ENCODE assay signal across 10 cellular contexts in the genomic region with DNA sequence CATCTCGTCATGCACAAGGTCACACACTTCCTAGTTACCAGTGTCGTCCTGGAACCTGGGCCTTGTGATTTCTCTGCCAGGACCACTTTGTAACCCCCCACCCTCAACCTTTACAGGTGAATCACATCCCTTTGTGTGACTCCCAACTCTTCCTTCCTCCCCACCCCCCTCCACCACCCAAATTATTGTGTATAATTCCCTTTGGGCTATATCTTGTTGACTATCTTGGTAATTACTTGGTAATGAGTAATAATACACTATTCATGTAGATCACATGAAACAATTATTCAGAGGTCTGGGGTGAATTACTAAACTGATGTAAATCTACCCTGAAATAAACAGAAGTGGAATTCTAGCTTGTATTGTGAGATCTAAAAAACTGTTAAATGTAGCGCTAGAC. TPM values are rescaled to one million over a fixed set of nuclear protein-coding genes. Genes with fewer than 3 reads are reported as not detected.
A peak's percentile ranks its signal among the peaks of the same experiment; 100 is the strongest.
DNase-seq lines count a peak whose midpoint lies in the region; FAIRE-seq and TF ChIP-seq lines count a peak whose summit lies in the region.
"Had no signal": no experiment of that assay in that cellular context is flagged by ENCODE, and none has a peak within 500 bp of the region (broad histone marks: within the 10 kb centered on the region; RNA-seq: fewer than 3 reads in every experiment).

No MANE protein-coding gene starts in this region.

- H3K9me3 Mint-ChIP-seq in T-helper 1 cell treated with Interleukin-12 subunit alpha and Interleukin-12 subunit beta and Interleukin-4 antibody, amounts not matched to agents 30 μg/mL and 1 μg/mL, for 36 hours = no peaks in the 10 kb centered on the region
- H3K9me3 Mint-ChIP-seq in activated T-helper 2 cell treated with anti-CD3 and anti-CD28 coated beads, Interferon-gamma antibody, Interleukin-2, Interleukin-4, amounts not matched to agents 10 μg/mL and 5 μg/mL and 100 μg/mL, durations not matched to agents 14 hours and 24 hours and 36 hours = no peaks in the 10 kb centered on the region

- H3K4me2 ChIP-seq in smooth muscle cell = peak overlapping the region; percentile 92

- H2AFZ ChIP-seq in smooth muscle cell (ENCODE audit: low read depth) = no peak overlapping the region

- WGBS in iPS DF 6.9 (ENCODE audit: insufficient coverage, insufficient read length) = no CpG with 5 or more reads among the region's 3 CpGs
- WGBS in smooth muscle cell (ENCODE audit: low lambda C conversion rate) = 47% methylated on average over 3 of the region's 3 CpGs

- peak overlapping the region; percentile 66 for H3K9ac ChIP-seq in smooth muscle cell (ENCODE audit: low read depth)

- H3K27me3 ChIP-seq in iPS DF 6.9 (ENCODE audit: control insufficient read depth, insufficient read depth, low read length) = no peaks in the 10 kb centered on the region; the same call in 1 of the 2 replicates
- H3K27me3 ChIP-seq in smooth muscle cell (ENCODE audit: low read depth) = no peaks in the 10 kb centered on the region

- intact Hi-C loops in activated T-helper 2 cell treated with anti-CD3 and anti-CD28 coated beads, Interferon-gamma antibody, Interleukin-2, Interleukin-4, amounts not matched to agents 10 μg/mL and 5 μg/mL and 100 μg/mL, durations not matched to agents 14 hours and 24 hours and 36 hours (cut with micrococcal nuclease) = no loop called here

- peaks cover 33% of the 10 kb centered on the region for H3K79me2 ChIP-seq in smooth muscle cell (ENCODE audit: low read depth)

- H3K4me3 ChIP-seq in iPS DF 6.9 (ENCODE audit: low read length) (peak overlapping the region; percentile 36; the same call in 1 of the 2 replicates), smooth muscle cell (peak overlapping the region; percentile 91)

- no peaks in the 10 kb centered on the region for H3K36me3 ChIP-seq in iPS DF 6.9 (ENCODE audit: control insufficient read depth, insufficient read depth, low read length)
- H3K36me3 ChIP-seq in smooth muscle cell (ENCODE audit: low read depth) = no peaks in the 10 kb centered on the region

- TF ChIP-seq CTCF in smooth muscle cell (IDR thresholded peaks at IDR 0.05; ENCODE audit: borderline replicate concordance, insufficient read depth, poor library complexity, severe bottlenecking) = no peak

- no peaks in the 10 kb centered on the region for H3K4me1 Mint-ChIP-seq in T-helper 1 cell treated with Interleukin-12 subunit alpha and Interleukin-12 subunit beta and Interleukin-4 antibody, amounts not matched to agents 30 μg/mL and 1 μg/mL, for 36 hours (ENCODE audit: low read depth)
- H3K4me1 Mint-ChIP-seq in activated T-helper 2 cell treated with anti-CD3 and anti-CD28 coated beads, Interferon-gamma antibody, Interleukin-2, Interleukin-4, amounts not matched to agents 10 μg/mL and 5 μg/mL and 100 μg/mL, durations not matched to agents 14 hours and 24 hours and 36 hours (ENCODE audit: low read depth) = peaks cover 31% of the 10 kb centered on the region

- peaks cover 27% of the 10 kb centered on the region for H4K20me1 ChIP-seq in smooth muscle cell (ENCODE audit: low read depth)

- peaks cover 65% of the 10 kb centered on the region for H3K27me3 Mint-ChIP-seq in T-helper 1 cell treated with Interleukin-12 subunit alpha and Interleukin-12 subunit beta and Interleukin-4 antibody, amounts not matched to agents 30 μg/mL and 1 μg/mL, for 36 hours (ENCODE audit: low read depth)
- peaks cover 51% of the 10 kb centered on the region for H3K27me3 Mint-ChIP-seq in activated T-helper 2 cell treated with anti-CD3 and anti-CD28 coated beads, Interferon-gamma antibody, Interleukin-2, Interleukin-4, amounts not matched to agents 10 μg/mL and 5 μg/mL and 100 μg/mL, durations not matched to agents 14 hours and 24 hours and 36 hours (ENCODE audit: low read depth)

- no peaks in the 10 kb centered on the region for H3K4me1 ChIP-seq in iPS DF 6.9 (ENCODE audit: control insufficient read depth, insufficient read depth, low read length)
- H3K4me1 ChIP-seq in smooth muscle cell (ENCODE audit: low read depth) = peaks cover 4% of the 10 kb centered on the region

- H3K36me3 Mint-ChIP-seq in T-helper 1 cell treated with Interleukin-12 subunit alpha and Interleukin-12 subunit beta and Interleukin-4 antibody, amounts not matched to agents 30 μg/mL and 1 μg/mL, for 36 hours (ENCODE audit: low read depth) = no peaks in the 10 kb centered on the region
- peaks cover 31% of the 10 kb centered on the region for H3K36me3 Mint-ChIP-seq in activated T-helper 2 cell treated with anti-CD3 and anti-CD28 coated beads, Interferon-gamma antibody, Interleukin-2, Interleukin-4, amounts not matched to agents 10 μg/mL and 5 μg/mL and 100 μg/mL, durations not matched to agents 14 hours and 24 hours and 36 hours (ENCODE audit: low read depth)

- H3K27ac Mint-ChIP-seq in T-helper 1 cell treated with Interleukin-12 subunit alpha and Interleukin-12 subunit beta and Interleukin-4 antibody, amounts not matched to agents 30 μg/mL and 1 μg/mL, for 36 hours = no peak overlapping the region
- H3K27ac Mint-ChIP-seq in activated T-helper 2 cell treated with anti-CD3 and anti-CD28 coated beads, Interferon-gamma antibody, Interleukin-2, Interleukin-4, amounts not matched to agents 10 μg/mL and 5 μg/mL and 100 μg/mL, durations not matched to agents 14 hours and 24 hours and 36 hours = no peak overlapping the region

- no peak for FAIRE-seq in HTR-8/SVneo (lab: Jason Lieb, UNC)

- DNase-seq in T-helper 1 cell (no peak), iPS DF 6.9 (ENCODE audit: low read depth, low spot score) (no peak), smooth muscle cell (lab: John Stamatoyannopoulos, UW; ENCODE audit: unreplicated experiment) (no peak), NCI-H2171 treated with DMSO at 0.1 percent for 48 hours (lab: John Stamatoyannopoulos, UW) (no peak), HTR-8/SVneo (ENCODE audit: insufficient read length, low spot score) (no peak)
- no peak for DNase-seq in activated T-helper 2 cell treated with anti-CD3 and anti-CD28 coated beads, Interferon-gamma antibody, Interleukin-2, Interleukin-4, amounts not matched to agents 10 μg/mL and 5 μg/mL and 100 μg/mL, durations not matched to agents 14 hours and 24 hours and 36 hours (ENCODE audit: low spot score)
- no peak for DNase-seq in effector CD8-positive, alpha-beta T cell (lab: John Stamatoyannopoulos, UW)
- DNase-seq: DND-41, NCI-H226 had no signal

- H3K27ac ChIP-seq in iPS DF 6.9 (ENCODE audit: low read length) = no peak overlapping the region
- peak overlapping the region; percentile 49 for H3K27ac ChIP-seq in smooth muscle cell (ENCODE audit: low read depth)

- H3F3A ChIP-seq in smooth muscle cell (ENCODE audit: low read depth) = peaks cover 8% of the 10 kb centered on the region

- H3K9me3 ChIP-seq in iPS DF 6.9 (ENCODE audit: control insufficient read depth, insufficient read depth, low read length) = no peaks in the 10 kb centered on the region
- H3K9me3 ChIP-seq in smooth muscle cell (replicated peaks; ENCODE audit: low read depth) = no peaks in the 10 kb centered on the region

- H3K4me3 Mint-ChIP-seq in T-helper 1 cell treated with Interleukin-12 subunit alpha and Interleukin-12 subunit beta and Interleukin-4 antibody, amounts not matched to agents 30 μg/mL and 1 μg/mL, for 36 hours = peak overlapping the region; percentile 16
- H3K4me3 Mint-ChIP-seq in activated T-helper 2 cell treated with anti-CD3 and anti-CD28 coated beads, Interferon-gamma antibody, Interleukin-2, Interleukin-4, amounts not matched to agents 10 μg/mL and 5 μg/mL and 100 μg/mL, durations not matched to agents 14 hours and 24 hours and 36 hours (ENCODE audit: low read depth) = peak overlapping the region; percentile 83

RNA-seq across cellular contexts. Expression of gene KCNK1, which starts 1.7 kb away (rescaled TPM):
- total RNA-seq in activated T-helper 2 cell treated with anti-CD3 and anti-CD28 coated beads, Interferon-gamma antibody, Interleukin-2, Interleukin-4, amounts not matched to agents 10 μg/mL and 5 μg/mL and 100 μg/mL, durations not matched to agents 14 hours and 24 hours and 36 hours = 5.4 and 6.1 TPM in 2 replicates
- 16.8 and 17.1 TPM in 2 replicates for total RNA-seq in smooth muscle cell
- 16.6 and 17.5 TPM in 2 replicates for polyA plus RNA-seq in smooth muscle cell
